Comparison of ENCODE assay signal across 29 cellular contexts in the genomic region with DNA sequence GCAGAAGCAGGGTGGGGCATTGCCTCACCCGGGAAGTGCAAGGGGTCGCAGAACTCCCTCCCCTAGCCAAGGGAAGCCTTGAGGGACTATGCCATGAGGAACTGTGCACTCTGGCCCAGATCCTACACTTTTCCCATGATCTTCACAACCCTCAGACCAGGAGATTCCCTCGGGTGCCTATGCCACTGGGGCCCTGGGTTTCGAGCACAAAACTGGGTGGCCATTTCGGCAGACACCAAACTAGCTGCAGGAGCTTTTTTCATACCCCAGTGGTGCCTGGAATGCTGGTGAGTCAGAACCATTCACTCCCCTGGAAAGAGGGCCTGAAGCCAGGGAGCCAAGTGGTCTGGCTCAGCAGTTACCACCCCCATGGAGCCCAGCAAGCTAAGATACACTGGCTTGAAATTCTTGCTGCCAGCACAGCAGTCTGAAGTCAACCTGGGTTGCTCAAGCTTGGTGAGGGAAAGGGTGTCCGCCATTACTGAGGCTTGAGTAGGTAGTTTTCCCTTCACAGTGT.
"Had no signal": no experiment of that assay in that cellular context is flagged by ENCODE, and none has a peak within 500 bp of the region (broad histone marks: within the 10 kb centered on the region; RNA-seq: fewer than 3 reads in every experiment).

No MANE protein-coding gene starts in this region.

- H3K27ac Mint-ChIP-seq: activated CD4-positive, alpha-beta memory T cell treated with anti-CD3 and anti-CD28 coated beads for 36 hours; activated CD4-positive, alpha-beta T cell treated with anti-CD3 and anti-CD28 coated beads, Interleukin-2, amount 10 ng/mL, durations not matched to agents 24 days and 14 days; activated naive CD4-positive, alpha-beta T cell treated with anti-CD3 and anti-CD28 coated beads, Interleukin-2, amount 50 U/mL, for 24 hours; activated naive CD8-positive, alpha-beta T cell treated with anti-CD3 and anti-CD28 coated beads, Interleukin-2, amount 50 U/mL, for 24 hours; activated T-helper 1 cell treated with anti-CD3 and anti-CD28 coated beads, Interleukin-12 subunit alpha, Interleukin-12 subunit beta, Interleukin-2, Interleukin-4 antibody, amounts not matched to agents 30 ng/mL and 10 ng/mL and 1 ng/mL, durations not matched to agents 14 hours and 24 hours and 36 hours; immature natural killer cell; mesothelial cell of epicardium; naive thymus-derived CD4-positive, alpha-beta T cell; stimulated activated effector memory CD8-positive, alpha-beta T cell treated with anti-CD3 and anti-CD28 coated beads, Interleukin-12 subunit alpha, Interleukin-12 subunit beta, amount 100 ng/mL, for 72 hours; stimulated activated naive CD8-positive, alpha-beta T cell treated with anti-CD3 and anti-CD28 coated beads, Interleukin-15, Interleukin-2, amounts not matched to agents 100 ng/mL and 50 ng/mL, for 24 hours had no signal

- FAIRE-seq: pancreas, small intestine, TTC549 had no signal

- DNase-seq: activated CD4-positive, alpha-beta memory T cell treated with anti-CD3 and anti-CD28 coated beads for 36 hours; activated CD4-positive, alpha-beta T cell treated with anti-CD3 and anti-CD28 coated beads, Interleukin-2, amount 10 ng/mL, durations not matched to agents 24 days and 14 days; activated CD8-positive, alpha-beta memory T cell treated with anti-CD3 and anti-CD28 coated beads, Interleukin-2, amount 50 U/mL, for 4 hours; activated naive CD8-positive, alpha-beta T cell treated with anti-CD3 and anti-CD28 coated beads, Interleukin-2, amount 50 U/mL, for 24 hours; activated T-cell treated with anti-CD3 and anti-CD28 coated beads, Interleukin-2, amount 50 U/mL, for 1 hour; body of pancreas; colonic mucosa; effector CD8-positive, alpha-beta T cell; erythroblast; gastrocnemius medialis; head of caudate nucleus; hypothalamus; immature natural killer cell; left ventricle myocardium inferior; naive thymus-derived CD4-positive, alpha-beta T cell; pancreas; sigmoid colon; small intestine; stimulated activated CD4-positive, alpha-beta T cell treated with anti-CD3 and anti-CD28 coated beads, Interleukin-4, amount 100 ng/mL, for 24 hours; upper lobe of right lung; WERI-Rb-1 had no signal

- H3K4me1 Mint-ChIP-seq: activated CD4-positive, alpha-beta T cell treated with anti-CD3 and anti-CD28 coated beads, Interleukin-2, amount 10 ng/mL, durations not matched to agents 24 days and 14 days; activated naive CD4-positive, alpha-beta T cell treated with anti-CD3 and anti-CD28 coated beads, Interleukin-2, amount 50 U/mL, for 24 hours; activated naive CD8-positive, alpha-beta T cell treated with anti-CD3 and anti-CD28 coated beads, Interleukin-2, amount 50 U/mL, for 24 hours; immature natural killer cell; naive thymus-derived CD4-positive, alpha-beta T cell; stimulated activated effector memory CD8-positive, alpha-beta T cell treated with anti-CD3 and anti-CD28 coated beads, Interleukin-12 subunit alpha, Interleukin-12 subunit beta, amount 100 ng/mL, for 72 hours had no signal

- H3K27me3 ChIP-seq: body of pancreas, colonic mucosa, gastrocnemius medialis, pancreas, sigmoid colon, upper lobe of right lung had no signal

- H3K4me3 Mint-ChIP-seq: activated CD4-positive, alpha-beta memory T cell treated with anti-CD3 and anti-CD28 coated beads for 36 hours; activated CD4-positive, alpha-beta T cell treated with anti-CD3 and anti-CD28 coated beads, Interleukin-2, amount 10 ng/mL, durations not matched to agents 24 days and 14 days; activated naive CD4-positive, alpha-beta T cell treated with anti-CD3 and anti-CD28 coated beads, Interleukin-2, amount 50 U/mL, for 24 hours; activated naive CD8-positive, alpha-beta T cell treated with anti-CD3 and anti-CD28 coated beads, Interleukin-2, amount 50 U/mL, for 24 hours; activated T-helper 1 cell treated with anti-CD3 and anti-CD28 coated beads, Interleukin-12 subunit alpha, Interleukin-12 subunit beta, Interleukin-2, Interleukin-4 antibody, amounts not matched to agents 30 ng/mL and 10 ng/mL and 1 ng/mL, durations not matched to agents 14 hours and 24 hours and 36 hours; immature natural killer cell; mesothelial cell of epicardium; naive thymus-derived CD4-positive, alpha-beta T cell; stimulated activated effector memory CD8-positive, alpha-beta T cell treated with anti-CD3 and anti-CD28 coated beads, Interleukin-12 subunit alpha, Interleukin-12 subunit beta, amount 100 ng/mL, for 72 hours; stimulated activated naive CD8-positive, alpha-beta T cell treated with anti-CD3 and anti-CD28 coated beads, Interleukin-15, Interleukin-2, amounts not matched to agents 100 ng/mL and 50 ng/mL, for 24 hours had no signal

- H3K4me3 ChIP-seq: body of pancreas, colonic mucosa, gastrocnemius medialis, left ventricle myocardium inferior, lung, pancreas, prostate gland, sigmoid colon, upper lobe of right lung had no signal

- H3K36me3 Mint-ChIP-seq: activated CD4-positive, alpha-beta memory T cell treated with anti-CD3 and anti-CD28 coated beads for 36 hours; activated naive CD4-positive, alpha-beta T cell treated with anti-CD3 and anti-CD28 coated beads, Interleukin-2, amount 50 U/mL, for 24 hours; immature natural killer cell; naive thymus-derived CD4-positive, alpha-beta T cell; stimulated activated effector memory CD8-positive, alpha-beta T cell treated with anti-CD3 and anti-CD28 coated beads, Interleukin-12 subunit alpha, Interleukin-12 subunit beta, amount 100 ng/mL, for 72 hours had no signal

- H3K9me3 ChIP-seq: colonic mucosa, gastrocnemius medialis, pancreas, prostate gland, sigmoid colon, upper lobe of right lung had no signal

- H3K36me3 ChIP-seq: colonic mucosa, gastrocnemius medialis, left ventricle myocardium inferior, pancreas, prostate gland, sigmoid colon, upper lobe of right lung, WERI-Rb-1 had no signal

- H3K4me1 ChIP-seq: body of pancreas, colonic mucosa, gastrocnemius medialis, left ventricle myocardium inferior, pancreas, prostate gland, sigmoid colon, upper lobe of right lung had no signal

- H3K27ac ChIP-seq: body of pancreas, colonic mucosa, gastrocnemius medialis, left ventricle myocardium inferior, pancreas, prostate gland, sigmoid colon, upper lobe of right lung, WERI-Rb-1 had no signal

- H3K27me3 Mint-ChIP-seq: activated CD4-positive, alpha-beta memory T cell treated with anti-CD3 and anti-CD28 coated beads for 36 hours; activated CD4-positive, alpha-beta T cell treated with anti-CD3 and anti-CD28 coated beads, Interleukin-2, amount 10 ng/mL, durations not matched to agents 24 days and 14 days; activated naive CD4-positive, alpha-beta T cell treated with anti-CD3 and anti-CD28 coated beads, Interleukin-2, amount 50 U/mL, for 24 hours; activated naive CD8-positive, alpha-beta T cell treated with anti-CD3 and anti-CD28 coated beads, Interleukin-2, amount 50 U/mL, for 24 hours; naive thymus-derived CD4-positive, alpha-beta T cell; stimulated activated naive CD8-positive, alpha-beta T cell treated with anti-CD3 and anti-CD28 coated beads, Interleukin-15, Interleukin-2, amounts not matched to agents 100 ng/mL and 50 ng/mL, for 24 hours had no signal
